Comparison of ENCODE assay signal across 8 cellular contexts in the genomic region with DNA sequence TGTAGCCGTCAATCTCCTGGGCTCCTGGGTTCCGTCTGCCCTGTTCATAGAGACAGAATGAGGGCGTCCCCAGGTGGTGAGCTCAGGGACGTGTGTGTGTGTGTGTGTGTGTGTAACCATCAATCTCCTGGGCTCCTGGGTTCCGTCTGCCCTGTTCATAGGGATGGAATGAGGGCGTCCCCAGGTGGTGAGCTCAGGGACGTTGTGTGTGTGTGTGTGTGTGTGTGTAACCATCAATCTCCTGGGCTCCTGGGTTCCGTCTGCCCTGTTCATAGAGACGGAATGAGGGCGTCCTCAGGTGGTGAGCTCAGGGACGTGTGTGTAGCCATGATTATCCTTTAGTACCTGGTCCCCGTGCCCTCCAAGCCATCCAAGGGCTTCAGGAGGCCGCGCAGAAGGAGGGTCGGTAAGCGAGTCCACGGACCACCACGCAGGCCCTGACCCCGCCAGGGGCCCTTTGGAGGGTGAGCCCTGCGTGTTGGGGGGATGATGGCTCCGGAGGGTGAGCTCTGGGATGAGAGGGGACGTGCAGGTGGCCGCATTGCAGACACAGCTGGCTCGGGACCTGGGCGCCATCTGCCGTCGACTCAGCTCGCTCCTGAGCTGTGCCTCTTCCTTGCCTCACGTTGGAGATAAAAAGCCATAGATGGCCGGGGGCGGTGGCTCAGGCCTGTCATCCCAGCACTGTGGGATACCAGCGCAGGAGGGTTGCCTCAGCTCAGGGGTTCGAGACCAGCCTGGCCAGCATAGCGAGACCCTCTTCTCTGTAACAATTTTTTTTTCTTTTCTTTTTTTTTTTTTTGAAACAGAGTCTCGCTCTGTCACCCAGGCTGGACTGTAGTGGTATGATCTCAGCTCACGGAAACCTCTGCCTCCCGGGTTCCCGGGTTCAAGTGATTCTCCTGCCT. TPM values are rescaled to one million over a fixed set of nuclear protein-coding genes. Genes with fewer than 3 reads are reported as not detected.
DNase-seq lines count a peak whose midpoint lies in the region; ATAC-seq, FAIRE-seq and TF ChIP-seq lines count a peak whose summit lies in the region.

No MANE protein-coding gene starts in this region.

- peak overlapping the region; percentile 94 for H3K27ac Mint-ChIP-seq in effector memory CD8-positive, alpha-beta T cell
- no peak overlapping the region for H3K27ac Mint-ChIP-seq in neural crest cell (ENCODE audit: unreplicated experiment)

- TF ChIP-seq POLR2A in GM12892 (IDR thresholded peaks at IDR 0.05; ENCODE audit: low read depth, low read length), result no peak

- no peaks in the 10 kb centered on the region for H3K27me3 Mint-ChIP-seq in effector memory CD8-positive, alpha-beta T cell
- peaks cover 23% of the 10 kb centered on the region for H3K27me3 Mint-ChIP-seq in neural crest cell (ENCODE audit: low read depth)

- DNase-seq in GM12892 (ENCODE audit: insufficient read length), result no peak
- peak; percentile 60 for DNase-seq in RKO (ENCODE audit: low spot score)
- no peak for DNase-seq in effector memory CD8-positive, alpha-beta T cell
- DNase-seq in neural crest cell (ENCODE audit: low read depth, low spot score), result no peak
- no peak for DNase-seq in foreskin melanocyte
- DNase-seq in SIG-M5 treated with dmso at 0.1 percent for 504 hours (lab: John Stamatoyannopoulos, UW; ENCODE audit: unreplicated experiment), result no peak
- DNase-seq in stimulated activated CD4-positive, alpha-beta T cell treated with anti-CD3 and anti-CD28 coated beads, Interleukin-15, amount 100 ng/mL, for 24 hours, result no peak

- H3K36me3 Mint-ChIP-seq in effector memory CD8-positive, alpha-beta T cell (ENCODE audit: insufficient read depth), result peaks cover 24% of the 10 kb centered on the region
- H3K36me3 Mint-ChIP-seq in neural crest cell (ENCODE audit: low read depth), result peaks cover 3% of the 10 kb centered on the region

- peak; percentile 43 for TF ChIP-seq CTCF in neural crest cell (conservative IDR thresholded peaks at IDR 0.05)

- peaks cover 16 to 28% of the 10 kb centered on the region in 2 donors for H3K4me1 Mint-ChIP-seq in effector memory CD8-positive, alpha-beta T cell (ENCODE audit: low read depth in 2 of 2)
- peaks cover 18% of the 10 kb centered on the region for H3K4me1 Mint-ChIP-seq in neural crest cell

- no peaks in the 10 kb centered on the region for H3K9me3 Mint-ChIP-seq in effector memory CD8-positive, alpha-beta T cell
- H3K9me3 Mint-ChIP-seq in neural crest cell, result no peaks in the 10 kb centered on the region

- ATAC-seq in effector memory CD8-positive, alpha-beta T cell (replicated peaks), result peak; percentile 19
- no peak for ATAC-seq in GM18517 (IDR thresholded peaks at IDR 0.05; ENCODE audit: unreplicated experiment)

- FAIRE-seq in GM12892 (lab: Jason Lieb, UNC), result peak; percentile 100

- H3K4me3 Mint-ChIP-seq in effector memory CD8-positive, alpha-beta T cell, result peak overlapping the region; percentile 78
- peak overlapping the region; percentile 75 for H3K4me3 Mint-ChIP-seq in neural crest cell

RNA-seq across cellular contexts. Expression of a gene that starts 5.4 kb away (rescaled TPM):
- 13.4 TPM for polyA plus RNA-seq in GM12892 (2012; ENCODE audit: missing spikeins)
- total RNA-seq in neural crest cell, result 81.3 and 81.9 TPM in 2 replicates

RNA-seq across cellular contexts. Expression of a gene that starts 42.8 kb away (rescaled TPM):
- polyA plus RNA-seq in GM12892 (2012; ENCODE audit: missing spikeins), result 22.1 TPM
- 49.1 and 52.4 TPM in 2 replicates for total RNA-seq in neural crest cell
